ENCODE assay signal across 21 cellular contexts in the genomic region with DNA sequence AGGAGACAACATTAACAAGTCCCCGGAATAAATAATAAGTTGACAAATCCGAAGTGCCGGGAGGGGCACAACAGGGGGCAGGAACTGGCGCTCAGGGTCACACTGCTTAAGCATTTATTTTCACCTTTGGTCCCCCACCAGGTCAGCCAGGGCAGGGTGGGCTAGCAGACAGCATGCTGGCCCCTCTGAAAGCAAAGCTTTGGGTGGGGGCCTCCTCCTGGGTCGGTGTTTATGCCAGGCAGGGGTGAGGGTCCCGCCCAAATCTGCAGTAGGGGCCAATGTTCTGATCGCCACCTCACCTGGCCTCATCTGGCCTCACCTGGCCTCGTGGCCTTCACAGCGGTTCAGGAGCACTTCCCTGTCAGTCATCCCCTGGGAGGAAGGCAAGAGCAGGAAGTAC. TPM values are rescaled to one million over a fixed set of nuclear protein-coding genes. Genes with fewer than 3 reads are reported as not detected.
"Had no signal": no experiment of that assay in that cellular context is flagged by ENCODE, and none has a peak within 500 bp of the region (broad histone marks: within the 10 kb centered on the region; RNA-seq: fewer than 3 reads in every experiment).

No MANE protein-coding gene starts in this region.

- H3K4me3 Mint-ChIP-seq: activated CD8-positive, alpha-beta T cell treated with anti-CD3 and anti-CD28 coated beads, Interleukin-2, amount 10 ng/mL, durations not matched to agents 7 days and 5 days; brain; nephron; stimulated activated memory B cell treated with anti-CD40 and anti-IgM and Interleukin-4, amounts not matched to agents 10 μg/mL and 1 μg/mL and 100 μg/mL, for 72 hours had no signal

- H3K9me3 ChIP-seq: esophagus muscularis mucosa, gastroesophageal sphincter, sigmoid colon, stomach, suprapubic skin, transverse colon, uterus had no signal

- H3K4me3 ChIP-seq: esophagus muscularis mucosa, gastroesophageal sphincter, lung, sigmoid colon, smooth muscle cell, stomach, suprapubic skin, transverse colon, uterus had no signal

- H3K27me3 Mint-ChIP-seq: stimulated activated memory B cell treated with anti-CD40 and anti-IgM and Interleukin-4, amounts not matched to agents 10 μg/mL and 1 μg/mL and 100 μg/mL, for 72 hours had no signal

- H3K27ac ChIP-seq: esophagus muscularis mucosa, gastroesophageal sphincter, sigmoid colon, stomach, suprapubic skin, transverse colon, uterus, VCaP had no signal

- H3K27ac Mint-ChIP-seq: activated CD8-positive, alpha-beta T cell treated with anti-CD3 and anti-CD28 coated beads, Interleukin-2, amount 10 ng/mL, durations not matched to agents 7 days and 5 days; nephron; stimulated activated memory B cell treated with anti-CD40 and anti-IgM and Interleukin-4, amounts not matched to agents 10 μg/mL and 1 μg/mL and 100 μg/mL, for 72 hours had no signal

- H3K9me3 Mint-ChIP-seq: activated naive CD4-positive, alpha-beta T cell treated with anti-CD3 and anti-CD28 coated beads, Interleukin-2, amount 50 U/mL, for 72 hours; brain; nephron; stimulated activated memory B cell treated with anti-CD40 and anti-IgM and Interleukin-4, amounts not matched to agents 10 μg/mL and 1 μg/mL and 100 μg/mL, for 72 hours had no signal

- ATAC-seq: activated CD4-positive, CD25-positive, alpha-beta regulatory T cell treated with anti-CD3 and anti-CD28 coated beads, Interleukin-2, amount 50 U/mL, for 24 hours; stimulated activated memory B cell treated with anti-CD40 and anti-IgM and Interleukin-4, amounts not matched to agents 10 μg/mL and 1 μg/mL and 100 μg/mL, for 72 hours had no signal

- H3K4me2 ChIP-seq: smooth muscle cell had no signal

- DNase-seq: sigmoid colon had no signal

- H3K36me3 ChIP-seq: esophagus muscularis mucosa, gastroesophageal sphincter, sigmoid colon, stomach, suprapubic skin, transverse colon, uterus had no signal

- H3K4me1 ChIP-seq: uterus had no signal

- H3K27me3 ChIP-seq: esophagus muscularis mucosa, gastroesophageal sphincter, sigmoid colon, stomach, suprapubic skin, transverse colon, uterus had no signal

- H3K36me3 Mint-ChIP-seq: activated naive CD4-positive, alpha-beta T cell treated with anti-CD3 and anti-CD28 coated beads, Interleukin-2, amount 50 U/mL, for 72 hours; brain; stimulated activated memory B cell treated with anti-CD40 and anti-IgM and Interleukin-4, amounts not matched to agents 10 μg/mL and 1 μg/mL and 100 μg/mL, for 72 hours had no signal

RNA-seq across cellular contexts. Expression of a gene that starts 8.2 kb away (rescaled TPM):
- total RNA-seq: dermis microvascular lymphatic vessel endothelial cell, endothelial cell of umbilical vein, gastroesophageal sphincter, lung, mononuclear cell, myocyte, stomach had no signal
- polyA plus RNA-seq: lung had no signal

RNA-seq across cellular contexts. Expression of a gene that starts 38.1 kb away (rescaled TPM):
- total RNA-seq: activated CD8-positive, alpha-beta T cell treated with anti-CD3 and anti-CD28 coated beads, Interleukin-2, amount 10 ng/mL, durations not matched to agents 7 days and 5 days; activated naive CD4-positive, alpha-beta T cell treated with anti-CD3 and anti-CD28 coated beads, Interleukin-2, amount 50 U/mL, for 72 hours; endothelial cell of umbilical vein; mononuclear cell; myocyte; T-helper 2 cell treated with Interferon-gamma antibody and Interleukin-4, amounts not matched to agents 100 ng/mL and 5 ng/mL, for 36 hours had no signal

RNA-seq across cellular contexts. Expression of a gene that starts 59.8 kb away (rescaled TPM):
- total RNA-seq: activated CD8-positive, alpha-beta T cell treated with anti-CD3 and anti-CD28 coated beads, Interleukin-2, amount 10 ng/mL, durations not matched to agents 7 days and 5 days; dermis microvascular lymphatic vessel endothelial cell; endothelial cell of umbilical vein; mononuclear cell; smooth muscle cell; T-helper 2 cell treated with Interferon-gamma antibody and Interleukin-4, amounts not matched to agents 100 ng/mL and 5 ng/mL, for 36 hours had no signal
- polyA plus RNA-seq: endothelial cell of umbilical vein had no signal
